In genomic region chr7:91351374-91351773, GRCh38 we compare ENCODE assay signal across 16 cellular contexts.
DNase-seq lines count a peak whose midpoint lies in the region; ATAC-seq and TF ChIP-seq lines count a peak whose summit lies in the region.
"Had no signal": no experiment of that assay in that cellular context is flagged by ENCODE, and none has a peak within 500 bp of the region (broad histone marks: within the 10 kb centered on the region; RNA-seq: fewer than 3 reads in every experiment).

No MANE protein-coding gene starts in this region.

- H3K4me1 Mint-ChIP-seq in WTC11, result peaks cover 21% of the 10 kb centered on the region
- no peaks in the 10 kb centered on the region for H3K4me1 Mint-ChIP-seq in activated CD8-positive, alpha-beta T cell treated with anti-CD3 and anti-CD28 coated beads for 36 hours (ENCODE audit: low read depth)
- H3K4me1 Mint-ChIP-seq: activated naive CD8-positive, alpha-beta T cell treated with anti-CD3 and anti-CD28 coated beads, Interleukin-2, amount 50 U/mL, for 24 hours had no signal

- CTCF ChIA-PET in WTC11 (lab: Charles Lee), result no interaction called here
- CTCF ChIA-PET in activated CD8-positive, alpha-beta T cell treated with anti-CD3 and anti-CD28 coated beads for 36 hours (lab: Charles Lee), result no interaction called here

- no peaks in the 10 kb centered on the region for H3K36me3 Mint-ChIP-seq in WTC11
- H3K36me3 Mint-ChIP-seq in activated CD8-positive, alpha-beta T cell treated with anti-CD3 and anti-CD28 coated beads for 36 hours (ENCODE audit: low read depth), result no peaks in the 10 kb centered on the region

- H3K27ac ChIP-seq in SJCRH30, result no peak overlapping the region
- H3K27ac ChIP-seq: colonic mucosa, parathyroid adenoma had no signal

- ATAC-seq in HG03520 (IDR thresholded peaks at IDR 0.05; ENCODE audit: unreplicated experiment) (peak; percentile 58), HG03342 (IDR thresholded peaks at IDR 0.05; ENCODE audit: unreplicated experiment) (no peak), WTC11 (no peak)
- ATAC-seq in activated CD8-positive, alpha-beta T cell treated with anti-CD3 and anti-CD28 coated beads for 36 hours, result no peak
- ATAC-seq: activated naive CD8-positive, alpha-beta T cell treated with anti-CD3 and anti-CD28 coated beads, Interleukin-2, amount 50 U/mL, for 24 hours had no signal

- intact Hi-C loops in activated CD8-positive, alpha-beta T cell treated with anti-CD3 and anti-CD28 coated beads for 36 hours (cut with micrococcal nuclease), result no loop called here

- no peak overlapping the region for H3K9ac ChIP-seq in adipocyte (ENCODE audit: low read length)
- H3K9ac ChIP-seq: parathyroid adenoma had no signal

- peak; percentile 77 for DNase-seq in ACHN
- DNase-seq in adipocyte (ENCODE audit: low read depth), result peak; percentile 3
- peak; percentile 35 for DNase-seq in glomerular visceral epithelial cell (ENCODE audit: extremely low spot score)
- DNase-seq in SJCRH30, result no peak
- DNase-seq in WTC11 (ENCODE audit: low spot score), result no peak
- no peak for DNase-seq in activated CD8-positive, alpha-beta T cell treated with anti-CD3 and anti-CD28 coated beads for 36 hours
- DNase-seq: activated naive CD8-positive, alpha-beta T cell treated with anti-CD3 and anti-CD28 coated beads, Interleukin-2, amount 50 U/mL, for 24 hours; Calu3; colonic mucosa; NCI-H1092 treated with DMSO at 0.1 percent for 48 hours; NCI-H345; stimulated activated CD4-positive, alpha-beta T cell treated with anti-CD3 and anti-CD28 coated beads, Interleukin-15, amount 100 ng/mL, for 24 hours had no signal

- POLR2A ChIA-PET in WTC11 (lab: Charles Lee), result no interaction called here
- POLR2A ChIA-PET in activated CD8-positive, alpha-beta T cell treated with anti-CD3 and anti-CD28 coated beads for 36 hours (lab: Charles Lee), result no interaction called here

- no peaks in the 10 kb centered on the region for H3K9me3 Mint-ChIP-seq in WTC11
- no peaks in the 10 kb centered on the region for H3K9me3 Mint-ChIP-seq in activated CD8-positive, alpha-beta T cell treated with anti-CD3 and anti-CD28 coated beads for 36 hours
- H3K9me3 Mint-ChIP-seq: activated naive CD8-positive, alpha-beta T cell treated with anti-CD3 and anti-CD28 coated beads, Interleukin-2, amount 50 U/mL, for 24 hours; T-helper 1 cell treated with Interleukin-12 subunit alpha and Interleukin-12 subunit beta and Interleukin-4 antibody, amounts not matched to agents 30 μg/mL and 1 μg/mL, for 36 hours had no signal

- H3K36me3 ChIP-seq in adipocyte (ENCODE audit: control insufficient read depth, insufficient read depth, low read length, severe bottlenecking), result no peaks in the 10 kb centered on the region
- H3K36me3 ChIP-seq in SJCRH30, result no peaks in the 10 kb centered on the region
- H3K36me3 ChIP-seq: colonic mucosa had no signal

- no peaks in the 10 kb centered on the region for H3K9me3 ChIP-seq in adipocyte (ENCODE audit: control insufficient read depth, low read length)
- no peaks in the 10 kb centered on the region for H3K9me3 ChIP-seq in SJCRH30 (replicated peaks)
- H3K9me3 ChIP-seq: colonic mucosa had no signal

- H3K27ac Mint-ChIP-seq in WTC11, result no peak overlapping the region
- no peak overlapping the region for H3K27ac Mint-ChIP-seq in activated CD8-positive, alpha-beta T cell treated with anti-CD3 and anti-CD28 coated beads for 36 hours
- H3K27ac Mint-ChIP-seq: activated naive CD8-positive, alpha-beta T cell treated with anti-CD3 and anti-CD28 coated beads, Interleukin-2, amount 50 U/mL, for 24 hours; T-helper 1 cell treated with Interleukin-12 subunit alpha and Interleukin-12 subunit beta and Interleukin-4 antibody, amounts not matched to agents 30 μg/mL and 1 μg/mL, for 36 hours had no signal

- H3K27me3 Mint-ChIP-seq in WTC11 (ENCODE audit: low read depth), result peaks cover 100% of the 10 kb centered on the region
- peaks cover 2% of the 10 kb centered on the region for H3K27me3 Mint-ChIP-seq in activated CD8-positive, alpha-beta T cell treated with anti-CD3 and anti-CD28 coated beads for 36 hours
- H3K27me3 Mint-ChIP-seq: activated naive CD8-positive, alpha-beta T cell treated with anti-CD3 and anti-CD28 coated beads, Interleukin-2, amount 50 U/mL, for 24 hours had no signal

- no peak for TF ChIP-seq CTCF in WTC11 (IDR thresholded peaks at IDR 0.05)
- TF ChIP-seq CTCF in activated CD8-positive, alpha-beta T cell treated with anti-CD3 and anti-CD28 coated beads for 36 hours (IDR thresholded peaks at IDR 0.05), result no peak

- no peak overlapping the region for H3K4me3 Mint-ChIP-seq in WTC11
- H3K4me3 Mint-ChIP-seq in activated CD8-positive, alpha-beta T cell treated with anti-CD3 and anti-CD28 coated beads for 36 hours, result no peak overlapping the region
- H3K4me3 Mint-ChIP-seq: activated naive CD8-positive, alpha-beta T cell treated with anti-CD3 and anti-CD28 coated beads, Interleukin-2, amount 50 U/mL, for 24 hours; T-helper 1 cell treated with Interleukin-12 subunit alpha and Interleukin-12 subunit beta and Interleukin-4 antibody, amounts not matched to agents 30 μg/mL and 1 μg/mL, for 36 hours had no signal

- H3K4me3 ChIP-seq in adipocyte (ENCODE audit: low read length), result no peak overlapping the region
- H3K4me3 ChIP-seq in SJCRH30, result no peak overlapping the region
- H3K4me3 ChIP-seq: colonic mucosa had no signal

- in situ Hi-C loops in ACHN (cut with HindIII; ENCODE audit: low pct_ligation_motif_present, low pct_unique_long_range_greater_than_20kb, low sequenced_read_pairs), result no loop called here

- H3K4me1 ChIP-seq in adipocyte (ENCODE audit: control insufficient read depth, insufficient read depth, low read length) (peaks cover 22% of the 10 kb centered on the region), SJCRH30 (no peaks in the 10 kb centered on the region)
- H3K4me1 ChIP-seq: colonic mucosa, parathyroid adenoma had no signal

- H3K27me3 ChIP-seq in adipocyte (replicated peaks; ENCODE audit: control insufficient read depth, insufficient read depth, low read length), result no peaks in the 10 kb centered on the region
- H3K27me3 ChIP-seq in SJCRH30, result no peaks in the 10 kb centered on the region
- H3K27me3 ChIP-seq: colonic mucosa had no signal

TF ChIP-seq in WTC11, 78 proteins besides CTCF, POLR2A, EP300 and RAD21 (continues in another document):
- TF ChIP-seq NR2C2 (CRISPR knock-in tag; IDR thresholded peaks at IDR 0.05) (no peak), ATF3 (CRISPR knock-in tag; conservative IDR thresholded peaks at IDR 0.05) (no peak), PRDM15 (CRISPR knock-in tag; IDR thresholded peaks at IDR 0.05) (no peak), SMAD4 (CRISPR knock-in tag; IDR thresholded peaks at IDR 0.05) (no peak), E2F4 (CRISPR knock-in tag; IDR thresholded peaks at IDR 0.05; ENCODE audit: borderline replicate concordance, low read depth) (no peak), FOXK1 (CRISPR knock-in tag; IDR thresholded peaks at IDR 0.05) (no peak), USF2 (CRISPR knock-in tag; IDR thresholded peaks at IDR 0.05) (no peak), MYBL2 (CRISPR knock-in tag; IDR thresholded peaks at IDR 0.05) (no peak)

Comparison
In these comparisons a context has a peak if more than half of its experiments do, and no peak if none do; other contexts are left out.
1. DNase-seq: peak in ACHN (single experiment), adipocyte (single experiment) and glomerular visceral epithelial cell (single experiment); none in SJCRH30 (0 of 2), WTC11 (single experiment) and activated CD8-positive, alpha-beta T cell treated with anti-CD3 and anti-CD28 coated beads for 36 hours (single experiment).